In genomic region chr17:50547035-50547735, GRCh38 we compare ENCODE assay signal across 8 cellular contexts. TPM values are rescaled to one million over a fixed set of nuclear protein-coding genes. Genes with fewer than 3 reads are reported as not detected.
A peak's percentile ranks its signal among the peaks of the same experiment; 100 is the strongest.
DNase-seq lines count a peak whose midpoint lies in the region; ATAC-seq and TF ChIP-seq lines count a peak whose summit lies in the region.

Gene SPATA20 (plus strand): TSS chr17:50547174. CDS start chr17:50547209, 35 bp downstream.

- peak; percentile 94 for DNase-seq in AG20443 (ENCODE audit: low spot score)
- peak; percentile 90 for DNase-seq in NCI-H510A treated with DMSO at 0.1 percent for 48 hours (lab: John Stamatoyannopoulos, UW)
- peak; percentile 80 for DNase-seq in activated CD4-positive, alpha-beta T cell treated with anti-CD3 and anti-CD28 coated beads, Interleukin-2, amount 50 U/mL, for 1 hour
- peak; percentile 85 for DNase-seq in stimulated activated CD4-positive, alpha-beta T cell treated with anti-CD3 and anti-CD28 coated beads, Interleukin-4, amount 100 ng/mL, for 1 hour

- TF ChIP-seq RAD21 in liver (IDR thresholded peaks at IDR 0.05) = peak; percentile 95

- H3K9ac ChIP-seq in liver (ENCODE audit: low read depth in 1 of 2, low read length in 2 of 2) = peak within 1 kb of the TSS; percentile 54 to 79

- H3K36me3 ChIP-seq in liver (ENCODE audit: control insufficient read depth in 4 of 4, insufficient read depth in 3 of 4, low read depth in 1 of 4, low read length in 3 of 4) = no peaks in the 10 kb centered on the region

- peak within 1 kb of the TSS in 2 of 3 donors; percentile 58 to 64 for H3K4me3 ChIP-seq in liver (ENCODE audit: low read depth in 1 of 3, low read length in 3 of 3)

- H3K27me3 ChIP-seq in liver (ENCODE audit: control insufficient read depth in 4 of 4, insufficient read depth in 4 of 4, low read length in 3 of 4) = no peaks in the 10 kb centered on the region

- WGBS in liver = 2% methylated on average over 42 of the region's 42 CpGs

- peaks cover 39% of the 10 kb centered on the region for H3K4me1 Mint-ChIP-seq in dendritic cell treated with granulocyte-macrophage colony-stimulating factor and Interleukin-4, amounts not matched to agents 40 ng/mL and 50 ng/mL, for 4 days (ENCODE audit: low read depth)

- ATAC-seq in GM19025 (IDR thresholded peaks at IDR 0.05; ENCODE audit: low read depth, unreplicated experiment) (peak; percentile 50), HG03354 (IDR thresholded peaks at IDR 0.05; ENCODE audit: poor library complexity, severe bottlenecking, unreplicated experiment) (peak; percentile 80)

- H3K27me3 Mint-ChIP-seq in dendritic cell treated with granulocyte-macrophage colony-stimulating factor and Interleukin-4, amounts not matched to agents 40 ng/mL and 50 ng/mL, for 4 days = peaks cover 14% of the 10 kb centered on the region

- peaks cover 2 to 43% (median 32%) of the 10 kb centered on the region in 4 donors for H3K4me1 ChIP-seq in liver (ENCODE audit: control insufficient read depth in 4 of 4, insufficient read depth in 4 of 4, low read length in 3 of 4)

- no peaks in the 10 kb centered on the region for H3K9me3 Mint-ChIP-seq in dendritic cell treated with granulocyte-macrophage colony-stimulating factor and Interleukin-4, amounts not matched to agents 40 ng/mL and 50 ng/mL, for 4 days

- intact Hi-C loops in dendritic cell treated with granulocyte-macrophage colony-stimulating factor and Interleukin-4, amounts not matched to agents 40 ng/mL and 50 ng/mL, for 4 days (cut with micrococcal nuclease) = loop anchor here (1.0 to 5.0 kb wide), 5 partner anchors 80 to 295 kb away; partner anchors contain the start of gene ANKRD40

- TF ChIP-seq CTCF in liver (IDR thresholded peaks at IDR 0.05; ENCODE audit: low read depth, low read length, missing input control) = peak; percentile 96

- no peaks in the 10 kb centered on the region for H3K9me3 ChIP-seq in liver (ENCODE audit: control insufficient read depth in 4 of 4, low read length in 3 of 4)

- H3K27ac ChIP-seq in liver (ENCODE audit: low read depth in 1 of 2, low read length in 2 of 2) = peak within 1 kb of the TSS; percentile 23 to 49

- H3K4me3 Mint-ChIP-seq in dendritic cell treated with granulocyte-macrophage colony-stimulating factor and Interleukin-4, amounts not matched to agents 40 ng/mL and 50 ng/mL, for 4 days = peak within 1 kb of the TSS; percentile 81

- H3K27ac Mint-ChIP-seq in dendritic cell treated with granulocyte-macrophage colony-stimulating factor and Interleukin-4, amounts not matched to agents 40 ng/mL and 50 ng/mL, for 4 days = peak within 1 kb of the TSS; percentile 83

- peaks cover 38% of the 10 kb centered on the region for H3K36me3 Mint-ChIP-seq in dendritic cell treated with granulocyte-macrophage colony-stimulating factor and Interleukin-4, amounts not matched to agents 40 ng/mL and 50 ng/mL, for 4 days (ENCODE audit: low read depth)

TF ChIP-seq in liver, 16 proteins besides CTCF, POLR2A, EP300 and RAD21:
- peak in 1 of 2 donors; percentile 12 for TF ChIP-seq HNF4A (conservative IDR thresholded peaks at IDR 0.05)
- peak; percentile 44 for TF ChIP-seq YY1 (IDR thresholded peaks at IDR 0.05)
- no peak for TF ChIP-seq FOXA1 (IDR thresholded peaks at IDR 0.05)
- no peak for TF ChIP-seq NR2F2 (IDR thresholded peaks at IDR 0.05)
- no peak for TF ChIP-seq FOXA2 (IDR thresholded peaks at IDR 0.05)
- no peak for TF ChIP-seq ZBTB33 (IDR thresholded peaks at IDR 0.05)

RNA-seq across cellular contexts. Expression of gene SPATA20, which starts in this region (rescaled TPM):
- total RNA-seq in liver = 10 to 100 TPM; 15.6 to 16.4 TPM
- polyA plus RNA-seq in liver = 10 to 100 TPM; 22.7 to 42.4 TPM

Comparison
In these comparisons a context has a peak if more than half of its experiments do, and no peak if none do; other contexts are left out.
1. Peak in every context shown above with its lines: DNase-seq, ATAC-seq, H3K4me3 ChIP-seq and H3K27ac ChIP-seq.